Comparison of ENCODE assay signal across 10 cellular contexts in the genomic region with DNA sequence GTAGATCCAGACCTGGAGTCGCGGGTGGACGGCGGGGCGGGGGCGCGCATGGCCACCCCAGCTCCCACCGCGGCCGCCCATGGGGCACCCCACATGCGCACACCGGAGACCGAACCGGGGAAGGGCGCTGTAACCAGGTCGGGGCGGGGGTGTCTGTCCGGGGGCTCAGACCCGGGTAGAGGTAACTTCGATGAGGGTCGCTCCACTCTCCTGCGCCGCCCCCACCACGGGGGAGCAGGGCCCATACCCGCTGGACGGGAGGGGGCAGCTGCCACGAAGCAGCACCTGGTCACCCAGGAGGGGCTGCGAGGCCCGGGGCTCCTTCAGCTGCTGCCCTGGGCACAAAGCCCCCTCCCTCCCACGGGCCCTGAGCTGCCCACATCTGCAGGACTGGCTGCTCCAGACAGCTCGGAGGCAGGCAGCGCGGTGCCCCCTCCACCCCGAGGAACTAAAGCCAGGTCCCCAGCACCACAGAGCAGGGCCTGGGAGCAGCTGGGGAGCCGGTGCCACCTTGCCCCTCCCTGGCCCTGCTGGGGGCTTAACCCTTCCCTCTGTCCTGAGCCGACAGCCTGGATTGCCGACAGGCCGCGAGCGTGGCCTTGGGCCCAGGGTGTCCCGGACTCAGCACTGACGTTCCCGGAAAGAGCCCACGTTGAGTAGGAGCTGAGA. TPM values are rescaled to one million over a fixed set of nuclear protein-coding genes. Genes with fewer than 3 reads are reported as not detected.
DNase-seq lines count a peak whose midpoint lies in the region; ATAC-seq, FAIRE-seq and TF ChIP-seq lines count a peak whose summit lies in the region.
"Not testable (repeated sequence)": the region's sequence is repeated elsewhere in the genome, so short reads cannot be mapped to it uniquely, and the experiment has no call there.
"Had no signal": no experiment of that assay in that cellular context is flagged by ENCODE, and none has a peak within 500 bp of the region (broad histone marks: within the 10 kb centered on the region; RNA-seq: fewer than 3 reads in every experiment).

No MANE protein-coding gene starts in this region.

- not testable (repeated sequence) for H3K27me3 Mint-ChIP-seq in activated CD4-positive, alpha-beta T cell treated with anti-CD3 and anti-CD28 coated beads for 36 hours

- WGBS in gastroesophageal sphincter (ENCODE audit: low coverage in 1 of 2), 2 donors, result no CpG with 5 or more reads among the region's 44 CpGs
- 1 to 2% (median 1%) methylated on average over 13 to 22 of the region's 44 CpGs for WGBS in small intestine, 3 donors

- ATAC-seq in GM21367 (IDR thresholded peaks at IDR 0.05; ENCODE audit: unreplicated experiment) (peak; percentile 12), HG03439 (IDR thresholded peaks at IDR 0.05; ENCODE audit: unreplicated experiment) (peak; percentile 8), gastroesophageal sphincter (peak; percentile 39)
- ATAC-seq in activated CD4-positive, alpha-beta T cell treated with anti-CD3 and anti-CD28 coated beads for 36 hours, result peak; percentile 8

- not testable (repeated sequence) for H3K27me3 ChIP-seq in ACC112 (ENCODE audit: insufficient read depth, low read length); mucosa of rectum (ENCODE audit: control insufficient read depth in 2 of 2, insufficient read depth in 2 of 2, low read length in 2 of 2); small intestine (ENCODE audit: control insufficient read depth in 2 of 2, insufficient read depth in 2 of 2, low read length in 2 of 2)
- H3K27me3 ChIP-seq in brain microvascular endothelial cell (replicated peaks), result peaks cover 22% of the 10 kb centered on the region
- peaks cover 17% of the 10 kb centered on the region for H3K27me3 ChIP-seq in gastroesophageal sphincter

- H3K9me3 Mint-ChIP-seq in activated CD4-positive, alpha-beta T cell treated with anti-CD3 and anti-CD28 coated beads for 36 hours (ENCODE audit: low read depth), result not testable (repeated sequence)

- H3K79me2 ChIP-seq in ACC112 (ENCODE audit: control insufficient read depth, insufficient read depth, low read length, unreplicated experiment), result peaks cover 53% of the 10 kb centered on the region

- POLR2A ChIA-PET in activated CD4-positive, alpha-beta T cell treated with anti-CD3 and anti-CD28 coated beads for 36 hours (lab: Charles Lee), result not testable (repeated sequence)

- H3K27ac ChIP-seq in ACC112 (ENCODE audit: low read depth, low read length) (peak overlapping the region; percentile 88), gastroesophageal sphincter (peak overlapping the region; percentile 96 to 99 (median 97)), mucosa of rectum (ENCODE audit: low read depth in 2 of 2, low read length in 2 of 2) (peak overlapping the region; percentile 87 to 90), small intestine (ENCODE audit: low read depth in 1 of 2, low read length in 1 of 2) (peak overlapping the region in 1 of 2 donors; percentile 85)
- H3K27ac ChIP-seq in brain microvascular endothelial cell, result not testable (repeated sequence)

- H2AFZ ChIP-seq in ACC112 (ENCODE audit: low read length, unreplicated experiment), result not testable (repeated sequence)

- not testable (repeated sequence) for FAIRE-seq in small intestine (lab: Jason Lieb, UNC)

- H3K4me1 ChIP-seq in ACC112 (ENCODE audit: control insufficient read depth, insufficient read depth, low read length, unreplicated experiment); small intestine (ENCODE audit: control insufficient read depth in 2 of 2, insufficient read depth in 1 of 2, low read depth in 1 of 2, low read length in 1 of 2): not testable (repeated sequence)
- peaks cover 0 to 42% (median 5%) of the 10 kb centered on the region in 3 donors for H3K4me1 ChIP-seq in gastroesophageal sphincter
- H3K4me1 ChIP-seq in mucosa of rectum (ENCODE audit: control insufficient read depth in 2 of 2, insufficient read depth in 2 of 2, low read length in 2 of 2), result peaks cover 5 to 26% of the 10 kb centered on the region in 2 donors

- H3K4me3 ChIP-seq in ACC112 (ENCODE audit: low read depth, low read length) (peak overlapping the region; percentile 88), brain microvascular endothelial cell (ENCODE audit: low read depth, low read length) (peak overlapping the region; percentile 74), gastroesophageal sphincter (peak overlapping the region; percentile 79 to 96), mucosa of rectum (ENCODE audit: low read length in 2 of 2) (peak overlapping the region; percentile 59 to 78), small intestine (ENCODE audit: low read depth in 1 of 2, low read length in 2 of 2) (peak overlapping the region; percentile 42 to 64)

- H3K9me3 ChIP-seq in gastroesophageal sphincter; mucosa of rectum (ENCODE audit: control insufficient read depth in 2 of 2, low read length in 2 of 2); small intestine (ENCODE audit: control insufficient read depth, low read depth): not testable (repeated sequence)

- TF ChIP-seq EP300 in gastroesophageal sphincter (IDR thresholded peaks at IDR 0.05), result not testable (repeated sequence)

- not testable (repeated sequence) for TF ChIP-seq CTCF in brain microvascular endothelial cell (IDR thresholded peaks at IDR 0.05; ENCODE audit: low read depth, low read length, missing control alignments); gastroesophageal sphincter (IDR thresholded peaks at IDR 0.05)

- H3K36me3 ChIP-seq in ACC112 (ENCODE audit: insufficient read depth, low read length) (peaks cover 22% of the 10 kb centered on the region; the same call in 1 of the 2 replicates), gastroesophageal sphincter (peaks cover 0 to 13% of the 10 kb centered on the region in 2 donors)
- H3K36me3 ChIP-seq in brain microvascular endothelial cell (replicated peaks); mucosa of rectum (ENCODE audit: control insufficient read depth in 2 of 2, insufficient read depth in 2 of 2, low read length in 2 of 2); small intestine (ENCODE audit: control insufficient read depth in 2 of 2, insufficient read depth in 2 of 2, low read length in 2 of 2): not testable (repeated sequence)

- peak overlapping the region; percentile 93 for H3K27ac Mint-ChIP-seq in activated CD4-positive, alpha-beta T cell treated with anti-CD3 and anti-CD28 coated beads for 36 hours

- TF ChIP-seq POLR2A in gastroesophageal sphincter (IDR thresholded peaks at IDR 0.05), result not testable (repeated sequence)

- peaks cover 25% of the 10 kb centered on the region for H3K4me1 Mint-ChIP-seq in activated CD4-positive, alpha-beta T cell treated with anti-CD3 and anti-CD28 coated beads for 36 hours

- intact Hi-C loops in activated CD4-positive, alpha-beta T cell treated with anti-CD3 and anti-CD28 coated beads for 36 hours (cut with DNase I, micrococcal nuclease), result not testable (repeated sequence)

- in situ Hi-C loops in brain microvascular endothelial cell (cut with HindIII; ENCODE audit: low pct_ligation_motif_present, low sequenced_read_pairs), result not testable (repeated sequence)

- peaks cover 43% of the 10 kb centered on the region for H3K36me3 Mint-ChIP-seq in activated CD4-positive, alpha-beta T cell treated with anti-CD3 and anti-CD28 coated beads for 36 hours (ENCODE audit: low read depth)

- peak; percentile 56 for DNase-seq in activated CD4-positive, alpha-beta T cell treated with anti-CD3 and anti-CD28 coated beads for 36 hours
- not testable (repeated sequence) for DNase-seq in brain microvascular endothelial cell, small intestine

- CTCF ChIA-PET in activated CD4-positive, alpha-beta T cell treated with anti-CD3 and anti-CD28 coated beads for 36 hours (lab: Charles Lee), result interaction anchor here (0.6 to 1.5 kb wide), 3 partner anchors 9 to 13 kb away, joined by 3 read pairs; no protein-coding TSS in a partner anchor

- peak overlapping the region; percentile 78 for H3K4me3 Mint-ChIP-seq in activated CD4-positive, alpha-beta T cell treated with anti-CD3 and anti-CD28 coated beads for 36 hours

- H3K9ac ChIP-seq in mucosa of rectum (ENCODE audit: low read depth in 1 of 2, low read length in 2 of 2), result peak overlapping the region in 1 of 2 donors; percentile 89

RNA-seq across cellular contexts. Expression of a gene that starts 1.7 kb away (rescaled TPM):
- total RNA-seq in activated CD4-positive, alpha-beta T cell treated with anti-CD3 and anti-CD28 coated beads for 36 hours, result 100 to 1,000 TPM in 1 of 2 experiments, 10 to 100 TPM in 1; 77.5 to 122 TPM
- total RNA-seq in gastroesophageal sphincter, result 100 to 1,000 TPM; 219 to 467 (median 305) TPM
- 1,000 to 10,000 TPM in 1 of 3 donors, 100 to 1,000 TPM in 1, 10 to 100 TPM in 1; 49.2 to 1,181 (median 120) TPM for polyA plus RNA-seq in small intestine

RNA-seq across cellular contexts. Expression of a gene that starts 5.1 kb away (rescaled TPM):
- 100 to 1,000 TPM; 248 to 285 TPM for total RNA-seq in activated CD4-positive, alpha-beta T cell treated with anti-CD3 and anti-CD28 coated beads for 36 hours
- 100 to 1,000 TPM in 3 of 4 donors, 10 to 100 TPM in 1; 29.9 to 138 (median 112) TPM for total RNA-seq in gastroesophageal sphincter
- 100 to 1,000 TPM in 1 of 3 donors, 10 to 100 TPM in 1, 1 to 10 TPM in 1; 8.9 to 520 (median 50.0) TPM for polyA plus RNA-seq in small intestine

RNA-seq across cellular contexts. Expression of a gene that starts 11.3 kb away (rescaled TPM):
- total RNA-seq in activated CD4-positive, alpha-beta T cell treated with anti-CD3 and anti-CD28 coated beads for 36 hours, result 100 to 1,000 TPM; 451 to 474 TPM
- 100 to 1,000 TPM in 3 of 4 donors, 10 to 100 TPM in 1; 89.3 to 183 (median 126) TPM for total RNA-seq in gastroesophageal sphincter
- 100 to 1,000 TPM in 1 of 3 donors, 10 to 100 TPM in 2; 21.7 to 490 (median 71.3) TPM for polyA plus RNA-seq in small intestine

RNA-seq across cellular contexts. Expression of a gene that starts 19.6 kb away (rescaled TPM):
- total RNA-seq in activated CD4-positive, alpha-beta T cell treated with anti-CD3 and anti-CD28 coated beads for 36 hours, result not detected
- not detected for total RNA-seq in gastroesophageal sphincter
- polyA plus RNA-seq in small intestine, result not detected
- total RNA-seq: A172, RPMI7951 had no signal

RNA-seq across cellular contexts. Expression of a gene that starts 30.0 kb away (rescaled TPM):
- total RNA-seq in activated CD4-positive, alpha-beta T cell treated with anti-CD3 and anti-CD28 coated beads for 36 hours, result 10 to 100 TPM; 73.4 to 82.3 TPM
- 10 to 100 TPM in 2 of 4 donors, 1 to 10 TPM in 2; 8.5 to 35.3 (median 15.5) TPM for total RNA-seq in gastroesophageal sphincter
- polyA plus RNA-seq in small intestine, result 100 to 1,000 TPM; 118 to 154 (median 127) TPM
